Comparison of ENCODE assay signal across 16 cellular contexts in the genomic region with DNA sequence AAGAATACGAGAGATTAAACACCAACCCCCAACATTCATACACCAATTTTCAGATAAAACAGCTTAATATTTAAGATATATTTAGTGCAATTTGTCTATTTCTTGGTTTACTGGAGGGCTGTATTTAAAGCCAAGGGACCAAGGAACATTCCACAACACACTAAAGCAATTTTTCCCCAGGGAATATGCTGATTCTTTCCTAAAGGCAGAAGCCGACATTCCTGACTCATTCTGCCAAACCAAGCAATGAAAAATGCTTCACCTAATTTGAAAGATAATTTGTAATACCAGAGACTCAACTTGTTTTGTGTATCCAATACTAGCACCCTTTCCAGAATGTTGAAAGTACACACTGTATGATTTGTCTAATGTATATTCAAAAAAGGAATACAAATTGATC.
"Had no signal": no experiment of that assay in that cellular context is flagged by ENCODE, and none has a peak within 500 bp of the region (broad histone marks: within the 10 kb centered on the region; RNA-seq: fewer than 3 reads in every experiment).

No MANE protein-coding gene starts in this region.

- H3K27ac Mint-ChIP-seq: activated naive CD4-positive, alpha-beta T cell treated with anti-CD3 and anti-CD28 coated beads, Interleukin-2, amount 50 U/mL, for 72 hours; dendritic cell treated with granulocyte-macrophage colony-stimulating factor and Interleukin-4, amounts not matched to agents 40 ng/mL and 50 ng/mL, for 4 days; natural killer cell had no signal

- H3K27me3 ChIP-seq: esophagus muscularis mucosa, spleen, thyroid gland had no signal

- ATAC-seq: activated naive CD4-positive, alpha-beta T cell treated with anti-CD3 and anti-CD28 coated beads, Interleukin-2, amount 50 U/mL, for 72 hours; left cardiac atrium; natural killer cell; sciatic nerve had no signal

- H3K27me3 Mint-ChIP-seq: dendritic cell treated with granulocyte-macrophage colony-stimulating factor and Interleukin-4, amounts not matched to agents 40 ng/mL and 50 ng/mL, for 4 days had no signal

- H3K9me3 Mint-ChIP-seq: dendritic cell treated with granulocyte-macrophage colony-stimulating factor and Interleukin-4, amounts not matched to agents 40 ng/mL and 50 ng/mL, for 4 days had no signal

- H3K4me3 ChIP-seq: esophagus muscularis mucosa, spleen, thyroid gland had no signal

- H3K4me3 Mint-ChIP-seq: dendritic cell treated with granulocyte-macrophage colony-stimulating factor and Interleukin-4, amounts not matched to agents 40 ng/mL and 50 ng/mL, for 4 days; natural killer cell had no signal

- H3K27ac ChIP-seq: esophagus muscularis mucosa, spleen, thyroid gland, VCaP had no signal

- H3K36me3 ChIP-seq: esophagus muscularis mucosa, spleen, thyroid gland had no signal

- H3K4me1 ChIP-seq: esophagus muscularis mucosa, spleen, thyroid gland had no signal

- H3K36me3 Mint-ChIP-seq: natural killer cell had no signal

- H3K4me1 Mint-ChIP-seq: natural killer cell had no signal

- DNase-seq: activated CD4-positive, alpha-beta T cell treated with anti-CD3 and anti-CD28 coated beads for 1 hour; activated gamma-delta T cell; amniotic stem cell; effector CD8-positive, alpha-beta T cell; left cardiac atrium; natural killer cell; spleen; stimulated activated naive CD4-positive, alpha-beta T cell treated with Interleukin-2 at 50 U/mL for 16 hours; SW 1271; T-helper 2 cell; thyroid gland had no signal
